ENCODE assay signal across 8 cellular contexts in the genomic region with DNA sequence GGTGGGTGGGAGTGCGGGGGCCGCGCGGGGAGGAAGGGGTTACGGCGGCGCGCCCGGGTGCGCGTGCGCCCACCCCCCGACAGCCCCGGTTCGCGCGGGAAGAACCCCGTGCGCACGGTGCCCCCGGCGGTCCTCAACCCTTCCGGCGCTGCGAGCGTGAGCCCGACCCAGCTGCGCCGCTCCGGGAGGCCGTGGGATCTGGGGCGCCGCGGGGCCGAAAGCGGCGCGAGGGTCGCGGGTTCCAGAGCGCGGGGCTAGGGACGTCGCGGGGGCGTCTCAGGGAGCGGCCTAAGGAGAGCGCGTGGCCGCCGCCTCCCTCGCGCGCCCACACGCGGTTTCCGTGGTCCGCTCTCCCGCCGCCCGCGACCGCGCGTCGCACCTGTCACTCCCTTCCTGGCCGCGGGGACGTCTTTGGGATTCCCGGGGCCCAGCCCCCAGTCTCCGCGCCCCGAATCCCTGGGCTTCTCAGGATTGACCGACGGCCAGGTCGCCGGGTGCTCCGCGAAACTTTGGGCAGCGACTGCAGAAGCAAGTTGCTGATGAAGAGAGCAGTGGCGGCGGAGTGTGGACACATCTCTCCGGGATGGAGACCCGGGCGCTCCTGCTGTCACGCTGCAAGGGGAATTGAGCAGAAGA. TPM values are rescaled to one million over a fixed set of nuclear protein-coding genes. Genes with fewer than 3 reads are reported as not detected.
DNase-seq lines count a peak whose midpoint lies in the region; ATAC-seq, FAIRE-seq and TF ChIP-seq lines count a peak whose summit lies in the region.

No MANE protein-coding gene starts in this region.

- intact Hi-C loops in heart right ventricle (cut with DNase I), result loop anchor here in 3 of 10 donors (10.0 kb wide), 2 partner anchors 139 to 241 kb away; a partner anchor contains a TSS
- intact Hi-C loops in posterior cingulate gyrus (cut with DNase I), result loop anchor here (2.0 kb wide), 1 partner anchor 33 kb away; a partner anchor contains a TSS

- peaks cover 3 to 42% (median 22%) of the 10 kb centered on the region in 9 donors for H3K4me1 ChIP-seq in heart right ventricle

- no peaks in the 10 kb centered on the region for H3K27me3 ChIP-seq in heart right ventricle

- FAIRE-seq in GM12892 (lab: Jason Lieb, UNC), result peak; percentile 64

- H3K4me1 Mint-ChIP-seq in activated naive CD8-positive, alpha-beta T cell treated with anti-CD3 and anti-CD28 coated beads, Interleukin-2, amount 10 ng/mL, durations not matched to agents 7 days and 5 days, result peaks cover 34% of the 10 kb centered on the region

- peaks cover 0 to 21% (median 0%) of the 10 kb centered on the region in 9 donors for H3K36me3 ChIP-seq in heart right ventricle

- TF ChIP-seq CTCF in heart right ventricle (IDR thresholded peaks at IDR 0.05), result no peak

- peak; percentile 18 for ATAC-seq in HG02610 (IDR thresholded peaks at IDR 0.05; ENCODE audit: unreplicated experiment)
- peak; percentile 4 for ATAC-seq in activated naive CD8-positive, alpha-beta T cell treated with anti-CD3 and anti-CD28 coated beads, Interleukin-2, amount 10 ng/mL, durations not matched to agents 7 days and 5 days (ENCODE audit: low read depth)
- ATAC-seq in heart right ventricle, result peak in 6 of 8 donors; percentile 17 to 38 (median 24)

- no peaks in the 10 kb centered on the region for H3K9me3 ChIP-seq in heart right ventricle

- peak overlapping the region; percentile 78 for H3K27ac Mint-ChIP-seq in activated naive CD8-positive, alpha-beta T cell treated with anti-CD3 and anti-CD28 coated beads, Interleukin-2, amount 10 ng/mL, durations not matched to agents 7 days and 5 days

- no peak for TF ChIP-seq POLR2A in GM12892 (IDR thresholded peaks at IDR 0.05; ENCODE audit: low read depth, low read length)

- H3K4me3 ChIP-seq in heart right ventricle, result peak overlapping the region; percentile 68 to 96 (median 92)

- WGBS in heart right ventricle, 2 donors, result 1% methylated on average over 77 of the region's 86 CpGs

- peaks cover 39% of the 10 kb centered on the region for H3K36me3 Mint-ChIP-seq in activated naive CD8-positive, alpha-beta T cell treated with anti-CD3 and anti-CD28 coated beads, Interleukin-2, amount 10 ng/mL, durations not matched to agents 7 days and 5 days

- H3K9me3 Mint-ChIP-seq in activated naive CD8-positive, alpha-beta T cell treated with anti-CD3 and anti-CD28 coated beads, Interleukin-2, amount 10 ng/mL, durations not matched to agents 7 days and 5 days, result no peaks in the 10 kb centered on the region

- H3K4me3 Mint-ChIP-seq in activated naive CD8-positive, alpha-beta T cell treated with anti-CD3 and anti-CD28 coated beads, Interleukin-2, amount 10 ng/mL, durations not matched to agents 7 days and 5 days, result peak overlapping the region; percentile 97

- H3K27ac ChIP-seq in heart right ventricle, result peak overlapping the region; percentile 82 to 98 (median 94)

- POLR2A ChIA-PET in activated naive CD8-positive, alpha-beta T cell treated with anti-CD3 and anti-CD28 coated beads, Interleukin-2, amount 10 ng/mL, durations not matched to agents 7 days and 5 days (lab: Charles Lee), result interaction anchor here (0.6 to 9.3 kb wide), 15 partner anchors 9 to 547 kb away, joined by 3 to 90 read pairs (median 5); a partner anchor contains a TSS

- H3K27me3 Mint-ChIP-seq in activated naive CD8-positive, alpha-beta T cell treated with anti-CD3 and anti-CD28 coated beads, Interleukin-2, amount 10 ng/mL, durations not matched to agents 7 days and 5 days, result no peaks in the 10 kb centered on the region

- DNase-seq in GM12892 (ENCODE audit: insufficient read length) (peak; percentile 42), RKO (ENCODE audit: low spot score) (peak; percentile 39), heart right ventricle (peak; percentile 24 to 44), posterior cingulate gyrus (peak; percentile 23 to 93 (median 48)), superior temporal gyrus (ENCODE audit: extremely low spot score) (no peak), amniotic stem cell (lab: John Stamatoyannopoulos, UW) (no peak)
- DNase-seq in activated naive CD8-positive, alpha-beta T cell treated with anti-CD3 and anti-CD28 coated beads, Interleukin-2, amount 10 ng/mL, durations not matched to agents 7 days and 5 days, result peak; percentile 75

RNA-seq across cellular contexts. Expression of a gene that starts 0.6 kb away (rescaled TPM):
- 99.3 TPM for polyA plus RNA-seq in GM12892 (2012; ENCODE audit: missing spikeins)
- 100 to 1,000 TPM; 108 to 109 TPM for total RNA-seq in activated naive CD8-positive, alpha-beta T cell treated with anti-CD3 and anti-CD28 coated beads, Interleukin-2, amount 10 ng/mL, durations not matched to agents 7 days and 5 days
- 10 to 100 TPM; 57.1 to 94.3 (median 75.8) TPM for total RNA-seq in heart right ventricle
- 10 to 100 TPM; 37.5 to 52.3 TPM for polyA plus RNA-seq in heart right ventricle

RNA-seq across cellular contexts. Expression of a gene that starts 33.0 kb away (rescaled TPM):
- 6.9 TPM for polyA plus RNA-seq in GM12892 (2012; ENCODE audit: missing spikeins)
- 10 to 100 TPM; 28.2 to 29.2 TPM for total RNA-seq in activated naive CD8-positive, alpha-beta T cell treated with anti-CD3 and anti-CD28 coated beads, Interleukin-2, amount 10 ng/mL, durations not matched to agents 7 days and 5 days
- total RNA-seq in heart right ventricle, result 1 to 10 TPM; 2.6 to 7.3 (median 4.0) TPM
- 1 to 10 TPM; 1.2 to 1.8 TPM for polyA plus RNA-seq in heart right ventricle

Comparison
In these comparisons a context has a peak if more than half of its experiments do, and no peak if none do; other contexts are left out.
1. DNase-seq: peak in GM12892 (single experiment), RKO (single experiment), activated naive CD8-positive, alpha-beta T cell treated with anti-CD3 and anti-CD28 coated beads, Interleukin-2, amount 10 ng/mL, durations not matched to agents 7 days and 5 days (single experiment), heart right ventricle (2 of 2) and posterior cingulate gyrus (10 of 10); none in superior temporal gyrus (single experiment) and amniotic stem cell (single experiment).
2. Peak in every context shown above with its lines, with median percentiles within 50 percentile points of each other: ATAC-seq.